ENCODE assay signal across 27 cellular contexts in the genomic region with DNA sequence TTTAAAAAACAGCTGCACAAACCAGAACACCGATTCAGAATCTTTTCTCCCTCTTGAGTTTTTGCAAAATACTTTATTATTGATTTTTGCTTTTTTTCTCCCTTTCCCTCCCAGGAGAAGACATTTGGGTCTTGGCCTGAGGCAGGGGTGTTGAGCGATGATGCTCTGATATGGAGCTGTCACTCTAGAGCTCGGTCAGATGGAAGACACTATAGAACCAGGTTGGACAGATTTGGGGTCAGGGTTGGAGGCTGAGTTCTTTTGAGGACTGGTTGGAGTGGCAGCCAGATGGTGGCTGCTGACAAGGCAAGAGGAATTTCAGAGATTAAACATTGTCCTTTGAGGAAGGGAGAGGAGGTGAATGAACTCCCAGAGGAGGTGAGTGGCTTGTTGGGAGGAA. TPM values are rescaled to one million over a fixed set of nuclear protein-coding genes. Genes with fewer than 3 reads are reported as not detected.
DNase-seq lines count a peak whose midpoint lies in the region; ATAC-seq and TF ChIP-seq lines count a peak whose summit lies in the region.
"Had no signal": no experiment of that assay in that cellular context is flagged by ENCODE, and none has a peak within 500 bp of the region (broad histone marks: within the 10 kb centered on the region; RNA-seq: fewer than 3 reads in every experiment).

No MANE protein-coding gene starts in this region.

- H3K9me3 Mint-ChIP-seq in activated T-cell treated with anti-CD3 and anti-CD28 coated beads, Interleukin-2, amount 50 U/mL, for 24 hours: no peaks in the 10 kb centered on the region
- H3K9me3 Mint-ChIP-seq in activated T-cell treated with anti-CD3 and anti-CD28 coated beads, Interleukin-2, amount 50 U/mL, for 4 hours: no peaks in the 10 kb centered on the region
- no peaks in the 10 kb centered on the region for H3K9me3 Mint-ChIP-seq in dendritic cell treated with granulocyte-macrophage colony-stimulating factor and Interleukin-4, amounts not matched to agents 40 ng/mL and 50 ng/mL, for 4 days
- no peaks in the 10 kb centered on the region for H3K9me3 Mint-ChIP-seq in progenitor cell of endocrine pancreas (ENCODE audit: low read depth)
- H3K9me3 Mint-ChIP-seq: activated naive CD4-positive, alpha-beta T cell treated with anti-CD3 and anti-CD28 coated beads for 36 hours; nephron had no signal

- no peak overlapping the region for H3K4me2 ChIP-seq in MM.1S (ENCODE audit: low read depth, low read length)
- H3K4me2 ChIP-seq: hepatocyte had no signal

- H3K79me2 ChIP-seq in MM.1S (ENCODE audit: low read length): no peaks in the 10 kb centered on the region
- H3K79me2 ChIP-seq: hepatocyte had no signal

- H3K4me3 ChIP-seq in right lobe of liver (no peak overlapping the region), esophagus muscularis mucosa (no peak overlapping the region), MM.1S (ENCODE audit: low read length) (no peak overlapping the region)
- H3K4me3 ChIP-seq: esophagus squamous epithelium, hepatocyte, left ventricle myocardium inferior, SJSA1, stomach, tibial nerve had no signal

- TF ChIP-seq CTCF in progenitor cell of endocrine pancreas (IDR thresholded peaks at IDR 0.05; ENCODE audit: unreplicated experiment) (no peak), right lobe of liver (IDR thresholded peaks at IDR 0.05) (no peak), esophagus muscularis mucosa (IDR thresholded peaks at IDR 0.05) (no peak), MM.1S (IDR thresholded peaks at IDR 0.05; ENCODE audit: low read length) (no peak)

- ATAC-seq in activated T-cell treated with anti-CD3 and anti-CD28 coated beads, Interleukin-2, amount 50 U/mL, for 4 hours: no peak
- no peak for ATAC-seq in T-helper 17 cell
- ATAC-seq in right lobe of liver: no peak
- ATAC-seq: sciatic nerve had no signal

- no peak overlapping the region for H2AFZ ChIP-seq in MM.1S (ENCODE audit: low read length)
- H2AFZ ChIP-seq: hepatocyte had no signal

- no peak overlapping the region for H3K27ac ChIP-seq in right lobe of liver
- no peak overlapping the region for H3K27ac ChIP-seq in esophagus muscularis mucosa (replicated peaks in 1 of 4)
- no peak overlapping the region for H3K27ac ChIP-seq in MM.1S (ENCODE audit: low read length)
- H3K27ac ChIP-seq: hepatocyte, left ventricle myocardium inferior, SJSA1, stomach, tibial nerve had no signal

- DNase-seq in activated T-cell treated with anti-CD3 and anti-CD28 coated beads, Interleukin-2, amount 50 U/mL, for 24 hours: no peak
- no peak for DNase-seq in activated T-cell treated with anti-CD3 and anti-CD28 coated beads, Interleukin-2, amount 50 U/mL, for 4 hours
- no peak for DNase-seq in T-helper 17 cell
- DNase-seq in progenitor cell of endocrine pancreas (ENCODE audit: low spot score, unreplicated experiment): no peak
- no peak for DNase-seq in right lobe of liver
- DNase-seq in esophagus muscularis mucosa (ENCODE audit: extremely low spot score): no peak
- DNase-seq in MM.1S: no peak
- DNase-seq: 8988T; activated CD4-positive, CD25-positive, alpha-beta regulatory T cell treated with anti-CD3 and anti-CD28 coated beads, Interleukin-2, amount 50 U/mL, for 72 hours; activated naive CD4-positive, alpha-beta T cell treated with anti-CD3 and anti-CD28 coated beads for 36 hours; activated T-cell treated with anti-CD3 and anti-CD28 coated beads, Interleukin-2, amount 50 U/mL, for 1 hour; aorta; cerebellar nuclear complex; effector CD8-positive, alpha-beta T cell; esophagus squamous epithelium; GDM1; Karpas-422; left ventricle myocardium inferior; NCI-H510A treated with DMSO at 0.1 percent for 48 hours; stomach; T-helper 1 cell had no signal

- intact Hi-C loops in dendritic cell treated with granulocyte-macrophage colony-stimulating factor and Interleukin-4, amounts not matched to agents 40 ng/mL and 50 ng/mL, for 4 days (cut with micrococcal nuclease): no loop called here
- intact Hi-C loops in right lobe of liver (cut with DNase I): no loop called here
- intact Hi-C loops in esophagus muscularis mucosa (cut with DNase I): no loop called here

- H3F3A ChIP-seq in MM.1S (ENCODE audit: insufficient read depth, low read length): no peaks in the 10 kb centered on the region

- H3K9me3 ChIP-seq in T-helper 17 cell (ENCODE audit: control insufficient read depth, low read length, poor library complexity, severe bottlenecking): no peaks in the 10 kb centered on the region
- no peaks in the 10 kb centered on the region for H3K9me3 ChIP-seq in right lobe of liver
- no peaks in the 10 kb centered on the region for H3K9me3 ChIP-seq in esophagus muscularis mucosa
- H3K9me3 ChIP-seq in MM.1S (replicated peaks; ENCODE audit: insufficient read depth, low read length): no peaks in the 10 kb centered on the region
- H3K9me3 ChIP-seq: esophagus squamous epithelium, left ventricle myocardium inferior, SJSA1, stomach, tibial nerve had no signal

- WGBS in right lobe of liver (ENCODE audit: insufficient coverage, low coverage, low lambda C conversion rate, missing lambda C conversion rate): 86% methylated on average over 3 of the region's 3 CpGs
- WGBS in esophagus muscularis mucosa: 91% methylated on average over 3 of the region's 3 CpGs

- no peak for TF ChIP-seq EP300 in esophagus muscularis mucosa (IDR thresholded peaks at IDR 0.05)

- TF ChIP-seq POLR2A in right lobe of liver (IDR thresholded peaks at IDR 0.05) (no peak), esophagus muscularis mucosa (IDR thresholded peaks at IDR 0.05; ENCODE audit: low read depth) (no peak)

- H3K9ac ChIP-seq in MM.1S (ENCODE audit: low read length): no peak overlapping the region

- H3K4me1 ChIP-seq in right lobe of liver: no peaks in the 10 kb centered on the region
- peaks cover 0 to 25% (median 6%) of the 10 kb centered on the region in 4 donors for H3K4me1 ChIP-seq in esophagus muscularis mucosa
- H3K4me1 ChIP-seq in MM.1S (ENCODE audit: low read length): no peaks in the 10 kb centered on the region
- H3K4me1 ChIP-seq: left ventricle myocardium inferior, SJSA1, stomach had no signal

- peaks cover 0 to 23% (median 11%) of the 10 kb centered on the region in 4 donors for H3K36me3 ChIP-seq in right lobe of liver
- H3K36me3 ChIP-seq in esophagus muscularis mucosa: peaks cover 40 to 86% (median 83%) of the 10 kb centered on the region in 4 donors
- H3K36me3 ChIP-seq in MM.1S (replicated peaks; ENCODE audit: insufficient read depth, low read length): no peaks in the 10 kb centered on the region

- no peaks in the 10 kb centered on the region for H4K20me1 ChIP-seq in MM.1S (ENCODE audit: insufficient read depth, low read length)

- H3K36me3 Mint-ChIP-seq in activated T-cell treated with anti-CD3 and anti-CD28 coated beads, Interleukin-2, amount 50 U/mL, for 24 hours (ENCODE audit: low read depth): peaks cover 53% of the 10 kb centered on the region
- H3K36me3 Mint-ChIP-seq in activated T-cell treated with anti-CD3 and anti-CD28 coated beads, Interleukin-2, amount 50 U/mL, for 4 hours (ENCODE audit: insufficient read depth): peaks cover 20% of the 10 kb centered on the region
- peaks cover 6% of the 10 kb centered on the region for H3K36me3 Mint-ChIP-seq in T-helper 17 cell (ENCODE audit: low read depth)
- peaks cover 48% of the 10 kb centered on the region for H3K36me3 Mint-ChIP-seq in dendritic cell treated with granulocyte-macrophage colony-stimulating factor and Interleukin-4, amounts not matched to agents 40 ng/mL and 50 ng/mL, for 4 days (ENCODE audit: low read depth)
- H3K36me3 Mint-ChIP-seq in progenitor cell of endocrine pancreas (ENCODE audit: insufficient read depth): peaks cover 2% of the 10 kb centered on the region

- H3K4me3 Mint-ChIP-seq in activated T-cell treated with anti-CD3 and anti-CD28 coated beads, Interleukin-2, amount 50 U/mL, for 24 hours: no peak overlapping the region
- no peak overlapping the region for H3K4me3 Mint-ChIP-seq in activated T-cell treated with anti-CD3 and anti-CD28 coated beads, Interleukin-2, amount 50 U/mL, for 4 hours
- H3K4me3 Mint-ChIP-seq in T-helper 17 cell: no peak overlapping the region
- H3K4me3 Mint-ChIP-seq in dendritic cell treated with granulocyte-macrophage colony-stimulating factor and Interleukin-4, amounts not matched to agents 40 ng/mL and 50 ng/mL, for 4 days: no peak overlapping the region
- H3K4me3 Mint-ChIP-seq in progenitor cell of endocrine pancreas (ENCODE audit: low read depth): no peak overlapping the region
- H3K4me3 Mint-ChIP-seq: activated naive CD4-positive, alpha-beta T cell treated with anti-CD3 and anti-CD28 coated beads for 36 hours; nephron had no signal

- no peaks in the 10 kb centered on the region for H3K27me3 ChIP-seq in right lobe of liver
- H3K27me3 ChIP-seq in esophagus muscularis mucosa: no peaks in the 10 kb centered on the region
- no peaks in the 10 kb centered on the region for H3K27me3 ChIP-seq in MM.1S (replicated peaks; ENCODE audit: insufficient read depth, low read length)
- H3K27me3 ChIP-seq: esophagus squamous epithelium, hepatocyte, SJSA1, stomach, tibial nerve had no signal

- H3K9me2 ChIP-seq in MM.1S (replicated peaks; ENCODE audit: insufficient read depth, low read length): no peaks in the 10 kb centered on the region

- no peaks in the 10 kb centered on the region for H3K27me3 Mint-ChIP-seq in activated T-cell treated with anti-CD3 and anti-CD28 coated beads, Interleukin-2, amount 50 U/mL, for 24 hours
- no peaks in the 10 kb centered on the region for H3K27me3 Mint-ChIP-seq in activated T-cell treated with anti-CD3 and anti-CD28 coated beads, Interleukin-2, amount 50 U/mL, for 4 hours (ENCODE audit: low read depth)
- H3K27me3 Mint-ChIP-seq in T-helper 17 cell: no peaks in the 10 kb centered on the region
- no peaks in the 10 kb centered on the region for H3K27me3 Mint-ChIP-seq in dendritic cell treated with granulocyte-macrophage colony-stimulating factor and Interleukin-4, amounts not matched to agents 40 ng/mL and 50 ng/mL, for 4 days
- H3K27me3 Mint-ChIP-seq in progenitor cell of endocrine pancreas: no peaks in the 10 kb centered on the region

- no peaks in the 10 kb centered on the region for H3K4me1 Mint-ChIP-seq in activated T-cell treated with anti-CD3 and anti-CD28 coated beads, Interleukin-2, amount 50 U/mL, for 24 hours (ENCODE audit: low read depth)
- no peaks in the 10 kb centered on the region for H3K4me1 Mint-ChIP-seq in activated T-cell treated with anti-CD3 and anti-CD28 coated beads, Interleukin-2, amount 50 U/mL, for 4 hours (ENCODE audit: low read depth)
- peaks cover under 1% of the 10 kb centered on the region for H3K4me1 Mint-ChIP-seq in T-helper 17 cell
- no peaks in the 10 kb centered on the region for H3K4me1 Mint-ChIP-seq in dendritic cell treated with granulocyte-macrophage colony-stimulating factor and Interleukin-4, amounts not matched to agents 40 ng/mL and 50 ng/mL, for 4 days (ENCODE audit: low read depth)
- peaks cover 7% of the 10 kb centered on the region for H3K4me1 Mint-ChIP-seq in progenitor cell of endocrine pancreas (ENCODE audit: low read depth)
- H3K4me1 Mint-ChIP-seq: nephron had no signal

- peak overlapping the region; percentile 76 for H3K27ac Mint-ChIP-seq in activated T-cell treated with anti-CD3 and anti-CD28 coated beads, Interleukin-2, amount 50 U/mL, for 24 hours
- H3K27ac Mint-ChIP-seq in T-helper 17 cell (peak overlapping the region; percentile 68), progenitor cell of endocrine pancreas (peak overlapping the region; percentile 54)
- H3K27ac Mint-ChIP-seq in dendritic cell treated with granulocyte-macrophage colony-stimulating factor and Interleukin-4, amounts not matched to agents 40 ng/mL and 50 ng/mL, for 4 days: peak overlapping the region; percentile 19
- H3K27ac Mint-ChIP-seq: activated naive CD4-positive, alpha-beta T cell treated with anti-CD3 and anti-CD28 coated beads for 36 hours had no signal

RNA-seq across cellular contexts. Expression of gene CDAN1, which starts 16.9 kb away (rescaled TPM):
- 10 to 100 TPM; 12.8 to 17.1 (median 13.7) TPM for total RNA-seq in activated T-cell treated with anti-CD3 and anti-CD28 coated beads, Interleukin-2, amount 50 U/mL, for 4 hours
- 10 to 100 TPM; 18.2 to 19.4 TPM for total RNA-seq in T-helper 17 cell
- 36.4 and 46.1 TPM in 2 replicates for total RNA-seq in progenitor cell of endocrine pancreas
- 1 to 10 TPM; 5.0 to 8.2 (median 6.3) TPM for total RNA-seq in right lobe of liver
- total RNA-seq in esophagus muscularis mucosa: 10 to 100 TPM in 3 of 4 donors, 1 to 10 TPM in 1; 8.9 to 12.8 (median 11.3) TPM

Comparison
In these comparisons a context has a peak if more than half of its experiments do, and no peak if none do; other contexts are left out.
1. H3K27ac Mint-ChIP-seq: peak in every context shown above with its lines; median percentile 76 in activated T-cell treated with anti-CD3 and anti-CD28 coated beads, Interleukin-2, amount 50 U/mL, for 24 hours; 68 in T-helper 17 cell; 54 in progenitor cell of endocrine pancreas; 19 in dendritic cell treated with granulocyte-macrophage colony-stimulating factor and Interleukin-4, amounts not matched to agents 40 ng/mL and 50 ng/mL, for 4 days.